In the genomic region with DNA sequence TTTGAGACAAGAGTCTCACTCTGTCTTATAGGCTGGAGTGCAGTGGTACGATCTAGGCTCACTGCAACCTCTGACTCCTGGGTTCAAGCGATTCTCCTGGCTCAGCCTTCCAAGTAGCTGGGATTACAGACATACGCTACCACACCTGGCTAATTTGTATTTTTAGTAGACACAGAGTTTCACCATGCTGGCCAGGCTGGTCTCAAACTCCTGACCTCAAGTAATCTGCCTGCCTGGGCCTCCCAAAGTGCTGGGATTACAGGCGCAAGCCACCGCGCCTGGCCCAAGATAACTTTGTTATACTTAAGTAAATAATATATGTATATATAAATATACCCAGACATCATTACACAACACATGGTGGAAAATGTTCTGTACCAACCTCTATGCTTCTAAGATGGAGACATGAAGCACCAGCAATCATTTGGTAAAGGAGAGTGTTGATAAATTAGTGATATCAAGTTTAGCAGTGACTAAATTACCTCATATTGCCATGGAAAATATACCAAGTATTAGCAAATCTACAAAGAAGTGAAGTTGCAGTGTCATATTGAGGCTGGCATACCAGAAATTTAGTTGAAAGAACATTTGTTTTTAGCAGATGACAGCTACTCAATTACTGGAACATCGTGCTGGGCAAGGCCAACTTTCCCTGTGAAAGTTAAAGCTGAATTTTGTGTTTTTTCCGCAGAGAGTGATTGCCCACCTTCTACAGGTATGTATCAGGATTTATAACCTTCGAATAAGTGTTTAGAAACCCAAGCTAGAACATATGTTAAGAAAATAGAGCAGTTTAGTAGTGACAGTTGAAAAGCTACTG, we compare ENCODE assay signal across 3 cellular contexts.
"Had no signal": no experiment of that assay in that cellular context is flagged by ENCODE, and none has a peak within 500 bp of the region (broad histone marks: within the 10 kb centered on the region; RNA-seq: fewer than 3 reads in every experiment).

No MANE protein-coding gene starts in this region.

- DNase-seq: GDM1, GF-D8 had no signal

- H3K4me3 ChIP-seq: GM12878 had no signal

- ATAC-seq: GM12878 had no signal
